10 cellular contexts compared by ENCODE assay signal in the genomic region with DNA sequence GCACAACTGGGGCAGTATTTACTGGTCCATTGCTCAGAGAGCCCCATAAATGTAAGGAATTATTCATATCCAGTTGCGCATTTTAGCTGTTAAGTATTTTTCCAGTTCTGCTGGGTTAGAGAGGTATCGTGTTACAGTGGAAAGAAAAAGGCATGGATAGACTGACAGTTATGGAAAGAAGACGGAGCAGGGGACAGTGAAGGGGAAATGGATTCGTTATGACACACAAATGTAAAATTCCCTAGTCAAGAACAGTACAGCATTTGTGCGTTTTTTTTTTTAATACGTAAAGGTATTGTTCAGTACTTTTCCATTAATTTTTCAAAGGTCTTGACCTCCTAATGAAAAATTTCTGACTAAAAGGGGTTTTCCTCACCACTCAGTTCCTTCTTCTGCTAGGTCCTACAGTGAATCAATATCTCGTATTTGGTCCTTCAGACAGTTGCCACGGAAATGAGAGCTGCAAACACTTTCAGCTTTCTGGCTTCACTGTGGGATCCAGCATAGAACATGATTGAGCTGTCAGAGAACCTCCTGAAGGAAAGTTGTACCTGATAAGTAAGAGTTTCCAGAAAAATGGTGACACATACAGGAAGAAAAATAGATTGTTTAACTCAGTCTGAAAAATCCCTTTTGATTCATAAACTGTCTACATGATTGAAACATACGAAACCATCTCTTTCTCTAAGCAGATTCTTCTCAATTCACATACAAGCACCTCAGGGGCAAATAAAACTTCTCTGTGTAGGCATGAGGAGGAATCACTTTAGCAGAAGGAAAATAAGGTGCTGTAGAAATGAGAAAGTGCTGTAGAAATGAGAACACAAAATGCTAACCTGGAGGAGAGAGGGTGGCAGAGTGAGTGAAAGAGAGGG. TPM values are rescaled to one million over a fixed set of nuclear protein-coding genes. Genes with fewer than 3 reads are reported as not detected.
A peak's percentile ranks its signal among the peaks of the same experiment; 100 is the strongest.
DNase-seq lines count a peak whose midpoint lies in the region; ATAC-seq and TF ChIP-seq lines count a peak whose summit lies in the region.
"Had no signal": no experiment of that assay in that cellular context is flagged by ENCODE, and none has a peak within 500 bp of the region (broad histone marks: within the 10 kb centered on the region; RNA-seq: fewer than 3 reads in every experiment).

No MANE protein-coding gene starts in this region.

- peak; percentile 44 for DNase-seq in activated naive CD4-positive, alpha-beta T cell treated with Interleukin-2 at 50 U/mL for 16 hours
- no peak for DNase-seq in activated naive CD4-positive, alpha-beta T cell (lab: John Stamatoyannopoulos, UW)
- no peak for DNase-seq in activated T-helper 2 cell treated with anti-CD3 and anti-CD28 coated beads, Interferon-gamma antibody, Interleukin-2, Interleukin-4, amounts not matched to agents 10 μg/mL and 5 μg/mL and 100 μg/mL, durations not matched to agents 14 hours and 24 hours and 36 hours (ENCODE audit: low spot score)
- peak in 2 of 3 experiments; percentile 35 to 40 for DNase-seq in stimulated activated CD4-positive, alpha-beta T cell treated with anti-CD3 and anti-CD28 coated beads, TNF-alpha, amount 100 ng/mL, for 24 hours (ENCODE audit: low read depth in 3 of 3)
- DNase-seq in upper lobe of left lung, result no peak
- no peak for DNase-seq in GDM1 (lab: John Stamatoyannopoulos, UW)
- DNase-seq in left lobe of liver (ENCODE audit: low spot score), result no peak

- no peaks in the 10 kb centered on the region for H3K9me3 ChIP-seq in upper lobe of left lung
- H3K9me3 ChIP-seq: BLaER1 treated with 17β-estradiol and CSF1 and Interleukin-3, amounts not matched to agents 10 nM and 100 nM had no signal

- no peak overlapping the region for H3K27ac ChIP-seq in upper lobe of left lung
- H3K27ac ChIP-seq: BLaER1 treated with 17β-estradiol and CSF1 and Interleukin-3, amounts not matched to agents 10 nM and 100 nM had no signal

- peaks cover 69% of the 10 kb centered on the region for H3K4me1 Mint-ChIP-seq in activated T-helper 2 cell treated with anti-CD3 and anti-CD28 coated beads, Interferon-gamma antibody, Interleukin-2, Interleukin-4, amounts not matched to agents 10 μg/mL and 5 μg/mL and 100 μg/mL, durations not matched to agents 14 hours and 24 hours and 36 hours (ENCODE audit: low read depth)

- H3K27me3 ChIP-seq in upper lobe of left lung, result no peaks in the 10 kb centered on the region
- H3K27me3 ChIP-seq: BLaER1 treated with 17β-estradiol and CSF1 and Interleukin-3, amounts not matched to agents 10 nM and 100 nM had no signal

- H3K9me3 Mint-ChIP-seq in activated T-helper 2 cell treated with anti-CD3 and anti-CD28 coated beads, Interferon-gamma antibody, Interleukin-2, Interleukin-4, amounts not matched to agents 10 μg/mL and 5 μg/mL and 100 μg/mL, durations not matched to agents 14 hours and 24 hours and 36 hours, result no peaks in the 10 kb centered on the region
- H3K9me3 Mint-ChIP-seq: IgD-negative memory B cell had no signal

- peak overlapping the region; percentile 93 for H3K27ac Mint-ChIP-seq in activated T-helper 2 cell treated with anti-CD3 and anti-CD28 coated beads, Interferon-gamma antibody, Interleukin-2, Interleukin-4, amounts not matched to agents 10 μg/mL and 5 μg/mL and 100 μg/mL, durations not matched to agents 14 hours and 24 hours and 36 hours

- no peaks in the 10 kb centered on the region for H3K4me1 ChIP-seq in upper lobe of left lung

- intact Hi-C loops in activated T-helper 2 cell treated with anti-CD3 and anti-CD28 coated beads, Interferon-gamma antibody, Interleukin-2, Interleukin-4, amounts not matched to agents 10 μg/mL and 5 μg/mL and 100 μg/mL, durations not matched to agents 14 hours and 24 hours and 36 hours (cut with micrococcal nuclease), result loop anchor here (1.0 to 10.0 kb wide), 10 partner anchors 9 to 756 kb away; a partner anchor contains a TSS

- no peaks in the 10 kb centered on the region for H3K36me3 ChIP-seq in upper lobe of left lung
- H3K36me3 ChIP-seq: BLaER1 treated with 17β-estradiol and CSF1 and Interleukin-3, amounts not matched to agents 10 nM and 100 nM had no signal

- ATAC-seq in HG03060 (IDR thresholded peaks at IDR 0.05; ENCODE audit: low read depth, unreplicated experiment) (peak; percentile 35), upper lobe of left lung (ENCODE audit: low FRiP score in 2 of 2) (no peak), left lobe of liver (no peak)

- TF ChIP-seq POLR2A in upper lobe of left lung (IDR thresholded peaks at IDR 0.05), result no peak

- WGBS in upper lobe of left lung, 2 donors, result 64 to 74% methylated on average over 9 of the region's 9 CpGs

- peak overlapping the region; percentile 62 for H3K4me3 Mint-ChIP-seq in activated T-helper 2 cell treated with anti-CD3 and anti-CD28 coated beads, Interferon-gamma antibody, Interleukin-2, Interleukin-4, amounts not matched to agents 10 μg/mL and 5 μg/mL and 100 μg/mL, durations not matched to agents 14 hours and 24 hours and 36 hours (ENCODE audit: low read depth)
- H3K4me3 Mint-ChIP-seq: IgD-negative memory B cell had no signal

- H3K36me3 Mint-ChIP-seq in activated T-helper 2 cell treated with anti-CD3 and anti-CD28 coated beads, Interferon-gamma antibody, Interleukin-2, Interleukin-4, amounts not matched to agents 10 μg/mL and 5 μg/mL and 100 μg/mL, durations not matched to agents 14 hours and 24 hours and 36 hours (ENCODE audit: low read depth), result peaks cover 27% of the 10 kb centered on the region
- H3K36me3 Mint-ChIP-seq: IgD-negative memory B cell had no signal

- H3K27me3 Mint-ChIP-seq in activated T-helper 2 cell treated with anti-CD3 and anti-CD28 coated beads, Interferon-gamma antibody, Interleukin-2, Interleukin-4, amounts not matched to agents 10 μg/mL and 5 μg/mL and 100 μg/mL, durations not matched to agents 14 hours and 24 hours and 36 hours (ENCODE audit: low read depth), result no peaks in the 10 kb centered on the region

- TF ChIP-seq EP300 in upper lobe of left lung (IDR thresholded peaks at IDR 0.05), result no peak

- no peak for TF ChIP-seq CTCF in upper lobe of left lung (IDR thresholded peaks at IDR 0.05)

- no peak overlapping the region for H3K4me3 ChIP-seq in upper lobe of left lung
- H3K4me3 ChIP-seq: BLaER1 treated with 17β-estradiol and CSF1 and Interleukin-3, amounts not matched to agents 10 nM and 100 nM had no signal

RNA-seq across cellular contexts. Expression of a gene that starts 21.8 kb away (rescaled TPM):
- total RNA-seq in activated T-helper 2 cell treated with anti-CD3 and anti-CD28 coated beads, Interferon-gamma antibody, Interleukin-2, Interleukin-4, amounts not matched to agents 10 μg/mL and 5 μg/mL and 100 μg/mL, durations not matched to agents 14 hours and 24 hours and 36 hours, result 3.7 and 5.5 TPM in 2 replicates
- total RNA-seq in upper lobe of left lung (1 to 10 TPM; 2.7 to 8.5 (median 3.2) TPM), left lobe of liver (0.55 TPM)

Comparison
In these comparisons a context has a peak if more than half of its experiments do, and no peak if none do; other contexts are left out.
1. DNase-seq: peak in activated naive CD4-positive, alpha-beta T cell treated with Interleukin-2 at 50 U/mL for 16 hours (single experiment) and stimulated activated CD4-positive, alpha-beta T cell treated with anti-CD3 and anti-CD28 coated beads, TNF-alpha, amount 100 ng/mL, for 24 hours (2 of 3); none in activated naive CD4-positive, alpha-beta T cell (0 of 4), activated T-helper 2 cell treated with anti-CD3 and anti-CD28 coated beads, Interferon-gamma antibody, Interleukin-2, Interleukin-4, amounts not matched to agents 10 μg/mL and 5 μg/mL and 100 μg/mL, durations not matched to agents 14 hours and 24 hours and 36 hours (single experiment), upper lobe of left lung (0 of 2), GDM1 (single experiment) and left lobe of liver (single experiment).